Comparison of ENCODE assay signal across 20 cellular contexts in genomic region chr12:95919110-95919509, GRCh38. TPM values are rescaled to one million over a fixed set of nuclear protein-coding genes. Genes with fewer than 3 reads are reported as not detected.
"Had no signal": no experiment of that assay in that cellular context is flagged by ENCODE, and none has a peak within 500 bp of the region (broad histone marks: within the 10 kb centered on the region; RNA-seq: fewer than 3 reads in every experiment).

No MANE protein-coding gene starts in this region.

- H3K4me1 ChIP-seq: gastroesophageal sphincter, parathyroid adenoma, psoas muscle, tibial nerve had no signal

- H3K27me3 ChIP-seq: gastroesophageal sphincter, tibial nerve had no signal

- H3K9me3 Mint-ChIP-seq: activated naive CD4-positive, alpha-beta T cell treated with anti-CD3 and anti-CD28 coated beads, Interleukin-2, amount 10 ng/mL, durations not matched to agents 7 days and 5 days; activated naive CD8-positive, alpha-beta T cell treated with anti-CD3 and anti-CD28 coated beads, Interleukin-2, amount 10 ng/mL, durations not matched to agents 7 days and 5 days; mesothelial cell of epicardium had no signal

- H3K79me2 ChIP-seq: hepatocyte, parathyroid adenoma had no signal

- H3K27ac Mint-ChIP-seq: activated naive CD4-positive, alpha-beta T cell treated with anti-CD3 and anti-CD28 coated beads, Interleukin-2, amount 10 ng/mL, durations not matched to agents 7 days and 5 days; activated naive CD8-positive, alpha-beta T cell treated with anti-CD3 and anti-CD28 coated beads, Interleukin-2, amount 10 ng/mL, durations not matched to agents 7 days and 5 days; mesothelial cell of epicardium; naive B cell; nephron progenitor cell had no signal

- DNase-seq: activated naive CD8-positive, alpha-beta T cell treated with anti-CD3 and anti-CD28 coated beads, Interleukin-2, amount 10 ng/mL, durations not matched to agents 7 days and 5 days; left cardiac atrium; psoas muscle; T1000 had no signal

- H2AFZ ChIP-seq: hepatocyte, parathyroid adenoma had no signal

- H3K9me3 ChIP-seq: gastroesophageal sphincter, psoas muscle, tibial nerve had no signal

- H3K4me3 ChIP-seq: gastroesophageal sphincter, hepatocyte, psoas muscle, tibial nerve had no signal

- H3K27ac ChIP-seq: gastroesophageal sphincter, hepatocyte, parathyroid adenoma, psoas muscle, tibial nerve, WERI-Rb-1 had no signal

- H3K4me2 ChIP-seq: hepatocyte had no signal

- H3K4me1 Mint-ChIP-seq: activated naive CD4-positive, alpha-beta T cell treated with anti-CD3 and anti-CD28 coated beads, Interleukin-2, amount 10 ng/mL, durations not matched to agents 7 days and 5 days; activated naive CD8-positive, alpha-beta T cell treated with anti-CD3 and anti-CD28 coated beads, Interleukin-2, amount 10 ng/mL, durations not matched to agents 7 days and 5 days; mesothelial cell of epicardium; nephron progenitor cell had no signal

- H3K36me3 Mint-ChIP-seq: activated naive CD4-positive, alpha-beta T cell treated with anti-CD3 and anti-CD28 coated beads, Interleukin-2, amount 10 ng/mL, durations not matched to agents 7 days and 5 days; activated naive CD8-positive, alpha-beta T cell treated with anti-CD3 and anti-CD28 coated beads, Interleukin-2, amount 10 ng/mL, durations not matched to agents 7 days and 5 days; mesothelial cell of epicardium; naive B cell had no signal

- H3K36me3 ChIP-seq: gastroesophageal sphincter, tibial nerve, WERI-Rb-1 had no signal

- H3K9ac ChIP-seq: parathyroid adenoma had no signal

- H3K4me3 Mint-ChIP-seq: activated naive CD4-positive, alpha-beta T cell treated with anti-CD3 and anti-CD28 coated beads, Interleukin-2, amount 10 ng/mL, durations not matched to agents 7 days and 5 days; activated naive CD8-positive, alpha-beta T cell treated with anti-CD3 and anti-CD28 coated beads, Interleukin-2, amount 10 ng/mL, durations not matched to agents 7 days and 5 days; mesothelial cell of epicardium; naive B cell; nephron progenitor cell had no signal

RNA-seq across cellular contexts. Expression of gene CCDC38, which starts 23.3 kb away (rescaled TPM):
- total RNA-seq: endothelial cell of umbilical vein, fibroblast of lung, fibroblast of villous mesenchyme, gastroesophageal sphincter, hepatocyte, temporal lobe, tibial nerve, ureter had no signal
- polyA plus RNA-seq: endothelial cell of umbilical vein, esophagus, hepatocyte, mammary epithelial cell had no signal

RNA-seq across cellular contexts. Expression of gene AMDHD1, which starts 24.0 kb away (rescaled TPM):
- total RNA-seq: endothelial cell of umbilical vein, fibroblast of villous mesenchyme, mesothelial cell of epicardium had no signal
- polyA plus RNA-seq: endothelial cell of umbilical vein had no signal
